In the genomic region with DNA sequence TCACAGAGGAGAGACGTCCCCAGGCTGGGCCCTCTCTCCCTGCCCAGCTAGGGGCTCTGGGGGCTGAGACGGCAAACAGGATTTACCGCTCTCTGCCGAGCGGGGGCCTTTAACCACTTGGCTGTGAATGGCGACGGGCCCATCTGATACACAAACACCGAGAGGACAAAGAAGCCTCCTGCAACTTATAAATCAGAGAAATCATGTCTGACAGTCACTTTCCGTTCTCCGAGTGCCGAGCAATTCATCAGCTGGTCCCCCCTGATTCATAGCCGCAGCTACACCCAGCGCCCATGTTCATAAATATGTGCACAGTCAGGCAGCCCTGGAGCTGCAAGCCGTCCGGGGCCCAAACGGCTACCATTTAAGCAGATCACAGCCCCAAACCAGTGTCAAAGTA, we compare ENCODE assay signal across 8 cellular contexts.
DNase-seq lines count a peak whose midpoint lies in the region; TF ChIP-seq lines count a peak whose summit lies in the region.

No MANE protein-coding gene starts in this region.

- H3K9me3 ChIP-seq in neuronal stem cell (replicated peaks in 1 of 2; ENCODE audit: control insufficient read depth in 2 of 2, insufficient read depth in 1 of 2, low read depth in 1 of 2, low read length in 2 of 2) (no peaks in the 10 kb centered on the region), WERI-Rb-1 (ENCODE audit: severe bottlenecking) (no peaks in the 10 kb centered on the region)

- H3K27me3 ChIP-seq in neuronal stem cell (ENCODE audit: control insufficient read depth in 3 of 3, insufficient read depth in 3 of 3, low read depth in 1 of 3, low read length in 3 of 3) (no peaks in the 10 kb centered on the region), WERI-Rb-1 (ENCODE audit: insufficient read depth, low read depth, severe bottlenecking) (no peaks in the 10 kb centered on the region)

- H3K4me3 Mint-ChIP-seq in dendritic cell treated with granulocyte-macrophage colony-stimulating factor and Interleukin-4, amounts not matched to agents 40 ng/mL and 50 ng/mL, for 4 days: peak overlapping the region; percentile 74

- H2AFZ ChIP-seq in neuronal stem cell (ENCODE audit: low read length): no peak overlapping the region

- H4K91ac ChIP-seq in neuronal stem cell (ENCODE audit: low read depth, low read length, poor library complexity): no peak overlapping the region

- peak overlapping the region; percentile 47 for H2AK5ac ChIP-seq in neuronal stem cell (ENCODE audit: low read depth, low read length)

- no peak overlapping the region for H3K27ac ChIP-seq in neuronal stem cell (replicated peaks; ENCODE audit: low read length)
- H3K27ac ChIP-seq in WERI-Rb-1: no peak overlapping the region
- no peak overlapping the region for H3K27ac ChIP-seq in RWPE1

- no peak overlapping the region for H3K4me2 ChIP-seq in neuronal stem cell (ENCODE audit: insufficient read depth, low read length, poor library complexity, severe bottlenecking)

- peaks cover 29% of the 10 kb centered on the region for H3K4me1 Mint-ChIP-seq in dendritic cell treated with granulocyte-macrophage colony-stimulating factor and Interleukin-4, amounts not matched to agents 40 ng/mL and 50 ng/mL, for 4 days (ENCODE audit: low read depth)

- no peak overlapping the region for H2BK15ac ChIP-seq in neuronal stem cell (ENCODE audit: low read length)

- peaks cover 2% of the 10 kb centered on the region for H3K79me1 ChIP-seq in neuronal stem cell (ENCODE audit: low read depth, low read length)

- no peaks in the 10 kb centered on the region for H3K36me3 Mint-ChIP-seq in dendritic cell treated with granulocyte-macrophage colony-stimulating factor and Interleukin-4, amounts not matched to agents 40 ng/mL and 50 ng/mL, for 4 days (ENCODE audit: low read depth)

- H2BK12ac ChIP-seq in neuronal stem cell (ENCODE audit: low read length): peak overlapping the region; percentile 75

- H3K14ac ChIP-seq in neuronal stem cell (ENCODE audit: low read length): no peak overlapping the region

- peaks cover 37% of the 10 kb centered on the region for H3K27me3 Mint-ChIP-seq in dendritic cell treated with granulocyte-macrophage colony-stimulating factor and Interleukin-4, amounts not matched to agents 40 ng/mL and 50 ng/mL, for 4 days

- peak; percentile 8 for DNase-seq in AG08395 (ENCODE audit: low spot score)
- DNase-seq in NCI-H82 treated with DMSO at 0.1 percent for 48 hours (lab: John Stamatoyannopoulos, UW; ENCODE audit: unreplicated experiment): peak; percentile 15
- DNase-seq in neuronal stem cell (ENCODE audit: low spot score): no peak
- DNase-seq in WERI-Rb-1: no peak
- DNase-seq in GM10248 (ENCODE audit: extremely low spot score): no peak
- DNase-seq in UCSD-AML1 (lab: John Stamatoyannopoulos, UW; ENCODE audit: unreplicated experiment): no peak
- no peak for DNase-seq in RWPE1 (ENCODE audit: low spot score)

- peaks cover 6 to 17% of the 10 kb centered on the region in 2 donors for H3K36me3 ChIP-seq in neuronal stem cell (replicated peaks in 1 of 2; ENCODE audit: control insufficient read depth in 2 of 2, insufficient read depth in 2 of 2, low read length in 2 of 2)
- no peaks in the 10 kb centered on the region; the same call in 1 of the 2 replicates for H3K36me3 ChIP-seq in WERI-Rb-1

- H2BK5ac ChIP-seq in neuronal stem cell (ENCODE audit: low read length): no peak overlapping the region

- intact Hi-C loops in dendritic cell treated with granulocyte-macrophage colony-stimulating factor and Interleukin-4, amounts not matched to agents 40 ng/mL and 50 ng/mL, for 4 days (cut with micrococcal nuclease): no loop called here

- H3K27ac Mint-ChIP-seq in dendritic cell treated with granulocyte-macrophage colony-stimulating factor and Interleukin-4, amounts not matched to agents 40 ng/mL and 50 ng/mL, for 4 days: peak overlapping the region; percentile 20

- CTCF ChIA-PET in GM10248 (lab: Yijun Ruan, JAX) (no interaction called here), RWPE1 (lab: Yijun Ruan, JAX) (no interaction called here)

- peak overlapping the region; percentile 67 for H3K23ac ChIP-seq in neuronal stem cell (ENCODE audit: low read depth, low read length, poor library complexity)

- TF ChIP-seq CTCF in WERI-Rb-1 (IDR thresholded peaks at IDR 0.05; ENCODE audit: low read depth, low read length) (no peak), GM10248 (IDR thresholded peaks at IDR 0.05; ENCODE audit: control extremely low read depth, extremely low read depth, low read depth, missing control alignments) (no peak), RWPE1 (conservative IDR thresholded peaks at IDR 0.05; ENCODE audit: low read depth) (no peak)

- H3K4me3 ChIP-seq in neuronal stem cell (ENCODE audit: low read length in 2 of 2) (no peak overlapping the region), WERI-Rb-1 (ENCODE audit: low read depth, low read length) (no peak overlapping the region)

- H3K9me3 Mint-ChIP-seq in dendritic cell treated with granulocyte-macrophage colony-stimulating factor and Interleukin-4, amounts not matched to agents 40 ng/mL and 50 ng/mL, for 4 days: no peaks in the 10 kb centered on the region

- H3K4ac ChIP-seq in neuronal stem cell (ENCODE audit: low read length): no peak overlapping the region

- no CpG with 5 or more reads among the region's 16 CpGs for WGBS in neuronal stem cell (ENCODE audit: extremely low coverage in 2 of 2, insufficient read length in 2 of 2, insufficient replicate concordance in 1 of 2), 2 donors

- POLR2A ChIA-PET in GM10248 (lab: Yijun Ruan, JAX) (no interaction called here), RWPE1 (lab: Yijun Ruan, JAX; ENCODE audit: low non-redundant PET) (no interaction called here)

- no peak overlapping the region for H4K8ac ChIP-seq in neuronal stem cell (ENCODE audit: low read depth, low read length)

- H3K18ac ChIP-seq in neuronal stem cell (ENCODE audit: low read length): peak overlapping the region; percentile 62

- no peak overlapping the region for H2BK120ac ChIP-seq in neuronal stem cell (ENCODE audit: low read depth, low read length)

- H3K9ac ChIP-seq in neuronal stem cell (ENCODE audit: low read depth, low read length, poor library complexity): peak overlapping the region; percentile 84

- peaks cover 41% of the 10 kb centered on the region in 2 donors for H3K4me1 ChIP-seq in neuronal stem cell (ENCODE audit: control insufficient read depth in 2 of 2, insufficient read depth in 1 of 2, low read depth in 1 of 2, low read length in 2 of 2)

Comparison
In these comparisons a context has a peak if more than half of its experiments do, and no peak if none do; other contexts are left out.
1. DNase-seq: peak in AG08395 (single experiment) and NCI-H82 treated with DMSO at 0.1 percent for 48 hours (single experiment); none in neuronal stem cell (single experiment), WERI-Rb-1 (single experiment), GM10248 (single experiment), UCSD-AML1 (single experiment) and RWPE1 (single experiment).